ENCODE assay signal across 1 cellular context in the genomic region with DNA sequence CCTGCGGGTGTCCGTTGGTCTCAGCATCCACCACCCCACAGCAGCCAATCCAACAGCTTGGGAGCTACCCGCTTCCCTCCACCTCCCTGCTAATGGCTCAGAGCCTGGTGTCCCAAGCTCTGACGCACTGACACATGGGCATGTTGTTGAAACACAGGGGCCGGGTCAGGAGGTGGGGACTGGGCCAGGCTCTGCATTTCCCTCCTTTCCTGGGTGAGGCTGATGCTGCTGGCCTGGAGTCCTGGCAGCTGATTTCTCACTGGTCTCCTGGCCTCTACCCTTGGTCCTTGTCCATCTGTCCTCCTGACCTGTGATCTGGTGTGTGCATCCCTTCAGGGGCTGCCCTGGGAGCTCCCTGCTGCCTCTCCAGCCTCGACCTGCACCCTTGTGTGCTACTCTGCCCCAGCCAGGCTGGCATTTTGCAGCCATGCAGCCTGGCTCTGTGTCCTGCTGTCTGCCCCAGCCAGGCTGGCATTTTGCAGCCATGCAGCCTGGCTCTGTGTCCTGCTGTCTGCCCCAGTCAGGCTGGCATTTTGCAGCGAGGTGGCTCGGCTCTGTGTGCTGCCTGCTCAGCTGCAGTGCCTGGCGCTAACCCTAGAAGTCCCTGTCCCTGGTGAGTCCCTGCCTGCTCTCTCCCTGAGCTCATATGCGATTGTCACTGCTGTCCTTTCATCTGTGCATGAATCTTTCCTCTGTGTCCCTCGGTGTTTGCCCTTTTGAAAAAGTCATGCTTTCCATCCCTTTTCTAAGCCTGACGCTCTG.
TF ChIP-seq lines count a peak whose summit lies in the region.

No MANE protein-coding gene starts in this region.

TF ChIP-seq in H1, 55 proteins besides CTCF, POLR2A, EP300 and RAD21 (continued from another document):
- TF ChIP-seq CEBPB (IDR thresholded peaks at IDR 0.05; ENCODE audit: low read depth, low read length): no peak
- TF ChIP-seq JUN (IDR thresholded peaks at IDR 0.05; ENCODE audit: low read depth, low read length): no peak
- TF ChIP-seq NANOG (IDR thresholded peaks at IDR 0.05; ENCODE audit: insufficient read depth, low read depth, low read length, poor library complexity, severe bottlenecking): no peak
- TF ChIP-seq RXRA (IDR thresholded peaks at IDR 0.05; ENCODE audit: insufficient read depth, low read depth, low read length): no peak
- no peak for TF ChIP-seq SP1 (IDR thresholded peaks at IDR 0.05; ENCODE audit: low read depth, low read length)
- no peak for TF ChIP-seq TCF12 (IDR thresholded peaks at IDR 0.05; ENCODE audit: low read depth, low read length)
- TF ChIP-seq RNF2 (IDR thresholded peaks at IDR 0.05; ENCODE audit: borderline replicate concordance, low read depth, low read length, missing control alignments, poor library complexity, severe bottlenecking): no peak
- TF ChIP-seq POU5F1 (IDR thresholded peaks at IDR 0.05; ENCODE audit: low read depth, low read length): no peak
- TF ChIP-seq TEAD4 (IDR thresholded peaks at IDR 0.05; ENCODE audit: low read depth, low read length): no peak
- TF ChIP-seq EGR1 (IDR thresholded peaks at IDR 0.05; ENCODE audit: borderline replicate concordance, low read depth, low read length): no peak
- TF ChIP-seq, protein P1, sequence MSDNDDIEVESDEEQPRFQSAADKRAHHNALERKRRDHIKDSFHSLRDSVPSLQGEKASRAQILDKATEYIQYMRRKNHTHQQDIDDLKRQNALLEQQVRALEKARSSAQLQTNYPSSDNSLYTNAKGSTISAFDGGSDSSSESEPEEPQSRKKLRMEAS (IDR thresholded peaks at IDR 0.05): no peak
- TF ChIP-seq KDM5A (IDR thresholded peaks at IDR 0.05; ENCODE audit: low read length): no peak
